ENCODE assay signal across 8 cellular contexts in the genomic region with DNA sequence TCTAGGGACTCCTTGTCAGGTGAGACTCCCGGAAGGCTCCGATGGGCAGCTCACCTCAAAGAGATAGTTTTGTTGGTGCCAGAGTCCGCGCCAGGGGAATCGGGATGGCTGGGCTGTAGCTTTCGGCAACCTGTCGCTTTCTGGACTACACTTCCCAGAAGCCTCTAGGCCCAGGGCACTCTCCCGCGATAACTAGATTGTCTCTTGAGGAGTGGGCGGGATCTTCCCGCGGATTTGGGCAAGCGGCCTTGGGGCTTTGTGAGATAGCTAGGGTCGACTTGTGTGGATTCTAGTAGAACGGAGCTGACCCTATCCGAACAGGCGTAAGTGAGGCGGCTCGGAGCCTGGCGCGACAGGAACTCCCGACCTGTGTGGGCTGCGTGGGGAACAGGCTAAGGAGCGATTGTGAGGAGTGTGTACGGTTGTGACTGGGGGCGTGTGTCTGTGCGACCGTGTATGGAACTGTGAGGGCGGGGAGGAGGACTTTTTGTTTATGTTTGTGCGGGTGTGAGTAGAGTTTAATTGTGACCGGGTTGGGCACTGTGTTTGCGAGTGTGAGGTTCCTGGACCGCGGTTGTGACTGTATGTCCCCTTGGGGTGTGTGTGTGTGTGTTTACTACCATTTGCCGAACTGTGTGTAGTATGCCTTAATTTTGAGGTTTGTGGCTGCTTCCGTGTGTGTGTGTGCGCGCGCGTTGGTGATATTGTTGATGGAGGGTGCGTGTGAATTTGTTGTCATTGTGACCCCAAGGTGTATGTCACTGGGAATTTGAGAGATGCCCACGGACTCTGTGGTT. TPM values are rescaled to one million over a fixed set of nuclear protein-coding genes. Genes with fewer than 3 reads are reported as not detected.
DNase-seq lines count a peak whose midpoint lies in the region; ATAC-seq and TF ChIP-seq lines count a peak whose summit lies in the region.

A gene (plus strand): TSS at position 231 of the 797 bp plus-strand sequence. CDS start 25,955 bp downstream, outside the sequence.

- intact Hi-C loops in aorta (cut with DNase I) = loop anchor here in 1 of 2 donors (1.0 to 5.0 kb wide), 2 partner anchors 13 to 66 kb away; a partner anchor contains a TSS

- in situ Hi-C loops in astrocyte of the spinal cord (cut with HindIII; ENCODE audit: low sequenced_read_pairs) = no loop called here

- TF ChIP-seq CTCF in astrocyte of the spinal cord (IDR thresholded peaks at IDR 0.05; ENCODE audit: low read depth, low read length) = no peak

- H3K27ac ChIP-seq in aorta (ENCODE audit: low read depth in 1 of 2, low read length in 2 of 2) = peak within 1 kb of the TSS; percentile 8 to 73

- H3K4me3 ChIP-seq in astrocyte of the spinal cord (ENCODE audit: low read depth, low read length) (peak within 1 kb of the TSS; percentile 77), aorta (ENCODE audit: low read length in 2 of 2) (peak within 1 kb of the TSS; percentile 79 to 84)

- H3K9me3 ChIP-seq in aorta (ENCODE audit: control insufficient read depth, low read length) = peaks cover 2% of the 10 kb centered on the region

- ATAC-seq in GM18499 (IDR thresholded peaks at IDR 0.05; ENCODE audit: insufficient read depth, unreplicated experiment) (peak; percentile 54), HG02885 (IDR thresholded peaks at IDR 0.05; ENCODE audit: poor library complexity, unreplicated experiment) (peak; percentile 83), aorta (ENCODE audit: low FRiP score) (peak; percentile 98)

- H3K36me3 ChIP-seq in aorta (ENCODE audit: control insufficient read depth in 1 of 2, insufficient read depth in 2 of 2, low read length in 1 of 2) = peaks cover 0 to 2% of the 10 kb centered on the region in 2 donors

- DNase-seq in NCI-H1930 (lab: John Stamatoyannopoulos, UW) = peak; percentile 95 to 96
- DNase-seq in T1000 (lab: John Stamatoyannopoulos, UW) = peak; percentile 83
- DNase-seq in astrocyte of the spinal cord (ENCODE audit: low read depth, low spot score) = peak; percentile 96
- DNase-seq in hippocampal formation (lab: John Stamatoyannopoulos, UW) = peak; percentile 89 to 90
- DNase-seq in renal cortical epithelial cell (ENCODE audit: low read depth) = peak; percentile 91
- peak; percentile 94 for DNase-seq in aorta

- H3K27me3 ChIP-seq in aorta (ENCODE audit: control insufficient read depth in 1 of 2, insufficient read depth in 2 of 2, low read length in 1 of 2) = no peaks in the 10 kb centered on the region

- WGBS in aorta, 2 donors = 0 to 1% methylated on average over 42 of the region's 42 CpGs

- no peaks in the 10 kb centered on the region for H3K4me1 ChIP-seq in aorta (ENCODE audit: control insufficient read depth in 1 of 2, insufficient read depth in 2 of 2, low read length in 2 of 2)

RNA-seq across cellular contexts. Expression of the gene that starts here (rescaled TPM):
- total RNA-seq in renal cortical epithelial cell (1.6 and 5.5 TPM in 2 replicates), aorta (10 to 100 TPM in 1 of 2 donors, 1 to 10 TPM in 1; 6.8 to 10.7 TPM)
- polyA plus RNA-seq in aorta = 1 to 10 TPM; 4.0 to 7.8 TPM

Comparison
In these comparisons a context has a peak if more than half of its experiments do, and no peak if none do; other contexts are left out.
1. Peak in every context shown above with its lines: DNase-seq, ATAC-seq, H3K4me3 ChIP-seq and H3K27ac ChIP-seq.